Comparison of ENCODE assay signal across 1 cellular context in the genomic region with DNA sequence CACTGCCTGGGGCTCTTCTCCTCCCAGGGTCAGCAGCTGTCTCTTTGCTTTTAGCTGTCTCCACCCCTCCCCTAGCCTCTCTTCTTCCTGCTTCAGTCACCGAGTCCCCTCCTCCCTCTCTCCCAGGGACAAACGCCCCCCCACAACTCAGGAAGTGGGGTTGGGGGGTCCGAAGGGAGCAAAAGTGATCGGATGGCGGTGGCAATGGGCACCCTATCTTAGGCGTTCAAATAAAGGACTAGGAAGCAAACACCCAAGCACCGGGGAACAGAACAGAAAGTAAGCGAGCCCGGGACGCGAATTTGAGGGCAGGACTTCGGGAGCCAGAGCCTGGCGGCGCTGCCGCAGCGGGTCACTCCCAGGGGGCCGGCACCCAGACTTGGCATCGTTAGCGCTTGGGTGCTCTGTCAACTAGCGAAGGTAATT.
TF ChIP-seq lines count a peak whose summit lies in the region.

No MANE protein-coding gene starts in this region.

TF ChIP-seq in IMR-90, 13 proteins besides CTCF, POLR2A, EP300 and RAD21:
- TF ChIP-seq FOS (IDR thresholded peaks at IDR 0.05; ENCODE audit: low read depth, low read length) (no peak), RFX5 (IDR thresholded peaks at IDR 0.05; ENCODE audit: low read depth, low read length) (no peak), NFE2L2 (IDR thresholded peaks at IDR 0.05; ENCODE audit: low read depth, low read length) (no peak), MAFK (IDR thresholded peaks at IDR 0.05; ENCODE audit: low read depth, low read length) (no peak), CHD1 (IDR thresholded peaks at IDR 0.05; ENCODE audit: low read depth, low read length) (no peak), MXI1 (IDR thresholded peaks at IDR 0.05; ENCODE audit: borderline replicate concordance, low read depth, low read length) (no peak), CEBPB (IDR thresholded peaks at IDR 0.05; ENCODE audit: low read depth, low read length) (no peak), BHLHE40 (IDR thresholded peaks at IDR 0.05; ENCODE audit: low read depth, low read length) (no peak)
- TF ChIP-seq, protein P1, sequence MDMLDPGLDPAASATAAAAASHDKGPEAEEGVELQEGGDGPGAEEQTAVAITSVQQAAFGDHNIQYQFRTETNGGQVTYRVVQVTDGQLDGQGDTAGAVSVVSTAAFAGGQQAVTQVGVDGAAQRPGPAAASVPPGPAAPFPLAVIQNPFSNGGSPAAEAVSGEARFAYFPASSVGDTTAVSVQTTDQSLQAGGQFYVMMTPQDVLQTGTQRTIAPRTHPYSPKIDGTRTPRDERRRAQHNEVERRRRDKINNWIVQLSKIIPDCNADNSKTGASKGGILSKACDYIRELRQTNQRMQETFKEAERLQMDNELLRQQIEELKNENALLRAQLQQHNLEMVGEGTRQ (IDR thresholded peaks at IDR 0.05; ENCODE audit: low read depth, low read length) = no peak
TF ChIP-seq in IMR-90: peak in this region for 0.
